In the genomic region with DNA sequence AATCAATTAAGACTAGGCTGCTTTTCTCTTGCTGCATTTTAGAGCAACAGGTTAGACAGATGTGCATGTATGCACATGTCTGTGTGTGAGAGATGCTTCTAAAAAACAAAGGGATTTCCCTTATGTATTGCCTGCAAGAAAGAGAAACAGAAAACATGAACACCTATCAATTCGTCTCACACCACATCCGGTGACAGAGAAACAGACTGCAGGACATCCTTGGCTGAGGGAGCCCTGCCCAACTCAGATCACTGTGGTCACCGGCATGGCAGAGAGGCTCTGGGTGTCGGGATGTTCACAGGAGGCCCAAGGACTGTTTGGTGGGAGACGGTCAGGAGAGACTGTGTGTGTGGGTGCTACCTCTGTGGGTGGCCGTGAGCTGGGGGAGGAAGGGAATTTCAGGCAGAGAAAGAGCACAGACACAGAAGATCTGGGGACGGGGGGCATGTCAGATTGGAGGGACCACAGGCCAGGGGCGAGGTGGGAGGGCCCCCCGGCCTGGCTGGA, we compare ENCODE assay signal across 9 cellular contexts. TPM values are rescaled to one million over a fixed set of nuclear protein-coding genes. Genes with fewer than 3 reads are reported as not detected.
DNase-seq lines count a peak whose midpoint lies in the region; ATAC-seq and TF ChIP-seq lines count a peak whose summit lies in the region.
"Had no signal": no experiment of that assay in that cellular context is flagged by ENCODE, and none has a peak within 500 bp of the region (broad histone marks: within the 10 kb centered on the region; RNA-seq: fewer than 3 reads in every experiment).

No MANE protein-coding gene starts in this region.

- 82 to 91% methylated on average over 9 of the region's 9 CpGs for WGBS in thyroid gland, 2 donors

- H3K36me3 ChIP-seq in ACC112 (ENCODE audit: insufficient read depth, low read length) (peaks cover 66% of the 10 kb centered on the region), thyroid gland (no peaks in the 10 kb centered on the region)

- no peak for TF ChIP-seq CTCF in thyroid gland (IDR thresholded peaks at IDR 0.05)

- H3K4me3 ChIP-seq in ACC112 (ENCODE audit: low read depth, low read length) (no peak overlapping the region), thyroid gland (replicated peaks in 1 of 3) (no peak overlapping the region)

- H3K4me1 Mint-ChIP-seq in effector memory CD8-positive, alpha-beta T cell (ENCODE audit: low read depth in 2 of 2): peaks cover 22 to 30% of the 10 kb centered on the region in 2 donors

- no peak for TF ChIP-seq POLR2A in thyroid gland (IDR thresholded peaks at IDR 0.05)

- H3K27me3 ChIP-seq in ACC112 (ENCODE audit: insufficient read depth, low read length) (no peaks in the 10 kb centered on the region), thyroid gland (no peaks in the 10 kb centered on the region)

- H3K4me3 Mint-ChIP-seq in effector memory CD8-positive, alpha-beta T cell: peak overlapping the region; percentile 79 to 81
- H3K4me3 Mint-ChIP-seq: naive B cell had no signal

- H3K4me1 ChIP-seq in ACC112 (ENCODE audit: control insufficient read depth, insufficient read depth, low read length, unreplicated experiment): peaks cover 82% of the 10 kb centered on the region
- H3K4me1 ChIP-seq in thyroid gland: peaks cover 30 to 46% of the 10 kb centered on the region in 2 donors

- peaks cover 8% of the 10 kb centered on the region in 2 donors for H3K27me3 Mint-ChIP-seq in effector memory CD8-positive, alpha-beta T cell

- ATAC-seq in GM19328 (IDR thresholded peaks at IDR 0.05; ENCODE audit: unreplicated experiment) (peak; percentile 48), HG03196 (IDR thresholded peaks at IDR 0.05; ENCODE audit: unreplicated experiment) (peak; percentile 78)
- ATAC-seq in effector memory CD8-positive, alpha-beta T cell (replicated peaks): peak; percentile 73

- DNase-seq in effector memory CD8-positive, alpha-beta T cell: peak; percentile 13 to 42 (median 18)
- no peak for DNase-seq in thyroid gland
- DNase-seq in NCI-H187 (lab: John Stamatoyannopoulos, UW): no peak
- no peak for DNase-seq in midbrain (lab: John Stamatoyannopoulos, UW)
- DNase-seq in activated CD8-positive, alpha-beta memory T cell treated with anti-CD3 and anti-CD28 coated beads, Interleukin-2, amount 50 U/mL, for 4 hours: no peak
- DNase-seq: naive B cell had no signal

- no peaks in the 10 kb centered on the region for H3K9me3 Mint-ChIP-seq in effector memory CD8-positive, alpha-beta T cell
- H3K9me3 Mint-ChIP-seq: naive B cell had no signal

- intact Hi-C loops in thyroid gland (cut with DNase I): no loop called here

- H2AFZ ChIP-seq in ACC112 (ENCODE audit: low read length, unreplicated experiment): no peak overlapping the region

- peaks cover 81% of the 10 kb centered on the region for H3K79me2 ChIP-seq in ACC112 (ENCODE audit: control insufficient read depth, insufficient read depth, low read length, unreplicated experiment)

- peak overlapping the region; percentile 86 to 92 for H3K27ac Mint-ChIP-seq in effector memory CD8-positive, alpha-beta T cell

- H3K36me3 Mint-ChIP-seq in effector memory CD8-positive, alpha-beta T cell (ENCODE audit: insufficient read depth): no peaks in the 10 kb centered on the region
- H3K36me3 Mint-ChIP-seq: naive B cell had no signal

- H3K27ac ChIP-seq in ACC112 (ENCODE audit: low read depth, low read length) (peak overlapping the region; percentile 88), thyroid gland (peak overlapping the region; percentile 49 to 93 (median 83))

- H3K9me3 ChIP-seq in thyroid gland: no peaks in the 10 kb centered on the region

RNA-seq across cellular contexts. Expression of a gene that starts 24.9 kb away (rescaled TPM):
- 10 to 100 TPM; 36.7 to 81.2 (median 44.0) TPM for total RNA-seq in thyroid gland

RNA-seq across cellular contexts. Expression of a gene that starts 36.6 kb away (rescaled TPM):
- total RNA-seq in thyroid gland: 10 to 100 TPM; 16.6 to 41.1 (median 22.1) TPM

RNA-seq across cellular contexts. Expression of a gene that starts 44.4 kb away (rescaled TPM):
- total RNA-seq in thyroid gland: 10 to 100 TPM; 35.4 to 53.2 (median 40.1) TPM

Comparison
In these comparisons a context has a peak if more than half of its experiments do, and no peak if none do; other contexts are left out.
1. DNase-seq: peak in effector memory CD8-positive, alpha-beta T cell (3 of 3); none in thyroid gland (0 of 2), NCI-H187 (0 of 2), midbrain (single experiment) and activated CD8-positive, alpha-beta memory T cell treated with anti-CD3 and anti-CD28 coated beads, Interleukin-2, amount 50 U/mL, for 4 hours (single experiment).
2. Peak in every context shown above with its lines, with median percentiles within 50 percentile points of each other: ATAC-seq.